8 cellular contexts compared by ENCODE assay signal in the genomic region with DNA sequence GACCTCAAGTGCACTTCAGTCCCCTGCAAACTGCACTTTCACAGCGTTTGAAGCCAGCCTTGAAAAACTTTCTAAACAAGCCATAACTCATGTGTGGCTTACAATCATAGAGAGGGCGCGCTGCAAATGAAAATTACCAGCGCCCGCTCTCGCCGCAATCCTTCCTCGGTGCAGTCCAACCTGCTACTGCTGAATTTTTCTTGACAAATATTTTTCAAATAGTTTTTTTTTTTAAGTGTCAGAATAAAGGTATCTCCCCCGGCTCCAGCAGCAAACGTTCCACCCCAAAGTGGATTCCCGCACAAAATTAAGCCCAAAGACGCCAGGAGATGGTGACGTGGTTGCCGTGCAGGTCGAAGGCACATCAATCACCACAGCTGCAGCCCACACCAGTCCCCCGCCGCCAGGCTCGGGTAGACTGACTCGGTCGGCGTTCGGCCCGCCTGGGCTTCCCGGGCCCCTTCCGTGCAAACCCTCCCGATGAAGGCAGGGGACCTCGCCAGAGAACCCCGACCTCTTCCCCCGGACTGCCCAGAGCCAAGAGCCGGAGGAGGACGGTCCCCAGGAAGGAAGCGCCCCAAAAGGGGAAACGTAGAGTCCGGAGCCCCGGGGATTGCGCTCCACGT. TPM values are rescaled to one million over a fixed set of nuclear protein-coding genes. Genes with fewer than 3 reads are reported as not detected.
DNase-seq lines count a peak whose midpoint lies in the region; ATAC-seq and TF ChIP-seq lines count a peak whose summit lies in the region.

No MANE protein-coding gene starts in this region.

- no peak for TF ChIP-seq POLR2A in heart left ventricle (IDR thresholded peaks at IDR 0.05)

- POLR2A ChIA-PET in AG04449 (lab: Yijun Ruan, JAX) = interaction anchor here (1.0 to 2.3 kb wide), 3 partner anchors 10 to 135 kb away, joined by 12 to 13 read pairs (median 12); partner anchors contain the start of genes MIF4GD and SLC25A19

- H3K27ac ChIP-seq in SJCRH30 (peak overlapping the region; percentile 56), heart left ventricle (peak overlapping the region; percentile 70 to 99 (median 93)), parathyroid adenoma (peak overlapping the region; percentile 68)

- peak; percentile 18 for ATAC-seq in GM19328 (IDR thresholded peaks at IDR 0.05; ENCODE audit: unreplicated experiment)
- peak; percentile 9 for ATAC-seq in HG03442 (IDR thresholded peaks at IDR 0.05; ENCODE audit: unreplicated experiment)
- peak; percentile 10 to 45 (median 34) for ATAC-seq in heart left ventricle

- TF ChIP-seq CTCF in AG04449 (IDR thresholded peaks at IDR 0.05; ENCODE audit: insufficient read depth, low read length, missing control alignments) (no peak), heart left ventricle (IDR thresholded peaks at IDR 0.05) (no peak), parathyroid adenoma (IDR thresholded peaks at IDR 0.05) (no peak)

- peaks cover 36% of the 10 kb centered on the region for H3K79me2 ChIP-seq in parathyroid adenoma

- H3K4me1 ChIP-seq in SJCRH30 (peaks cover 10% of the 10 kb centered on the region; the same call in 1 of the 2 replicates), heart left ventricle (peaks cover 2 to 53% (median 27%) of the 10 kb centered on the region in 12 donors), parathyroid adenoma (no peaks in the 10 kb centered on the region)

- H3K4me2 ChIP-seq in parathyroid adenoma (ENCODE audit: low read length) = peak overlapping the region; percentile 96

- H2AFZ ChIP-seq in parathyroid adenoma = peak overlapping the region; percentile 83

- H3K9ac ChIP-seq in parathyroid adenoma = peak overlapping the region; percentile 21

- intact Hi-C loops in heart left ventricle (cut with DNase I) = loop anchor here in 9 of 10 donors (1.0 to 10.0 kb wide), 5 partner anchors 82 to 293 kb away; partner anchors contain the start of gene SLC25A19 (in 2 of the 9)

- H3K4me3 ChIP-seq in AG04449 (ENCODE audit: low read depth, low read length) (peak overlapping the region; percentile 93), SJCRH30 (peak overlapping the region; percentile 97), heart left ventricle (peak overlapping the region; percentile 67 to 100 (median 96)), parathyroid adenoma (ENCODE audit: low read depth, low read length) (peak overlapping the region; percentile 89)

- H3K36me3 ChIP-seq in SJCRH30 (peaks cover 4% of the 10 kb centered on the region; the same call in 1 of the 2 replicates), heart left ventricle (peaks cover 0 to 8% (median 0%) of the 10 kb centered on the region in 9 donors), parathyroid adenoma (ENCODE audit: control insufficient read depth, insufficient read depth, low read length) (no peaks in the 10 kb centered on the region)

- H3K27me3 ChIP-seq in SJCRH30 (no peaks in the 10 kb centered on the region), heart left ventricle (no peaks in the 10 kb centered on the region), parathyroid adenoma (ENCODE audit: control insufficient read depth, insufficient read depth, low read length) (no peaks in the 10 kb centered on the region)

- CTCF ChIA-PET in AG04449 (lab: Yijun Ruan, JAX) = interaction anchor here (1.0 to 5.3 kb wide), 6 partner anchors 8 to 134 kb away, joined by 3 to 49 read pairs (median 6); partner anchors contain the start of gene MIF4GD

- DNase-seq in AG04449 (ENCODE audit: low read depth, low spot score) (no peak), SJCRH30 (peak; percentile 47 to 60), heart left ventricle (peak in 4 of 5 donors; percentile 34 to 68 (median 36)), HuH-7 (ENCODE audit: low spot score) (no peak)
- DNase-seq in activated naive CD4-positive, alpha-beta T cell treated with anti-CD3 and anti-CD28 coated beads, Interleukin-2, amount 50 U/mL, for 16 hours = peak; percentile 60

- 0 to 1% (median 0%) methylated on average over 22 to 37 of the region's 37 CpGs for WGBS in heart left ventricle, 4 donors

- H3K9me3 ChIP-seq in SJCRH30 (replicated peaks) (no peaks in the 10 kb centered on the region), heart left ventricle (no peaks in the 10 kb centered on the region), parathyroid adenoma (ENCODE audit: control insufficient read depth, low read length) (no peaks in the 10 kb centered on the region)

RNA-seq across cellular contexts. Expression of gene GRB2, which starts 0.6 kb away (rescaled TPM):
- 91.8 and 92.9 TPM in 2 replicates for total RNA-seq in SJCRH30 (2014; rRNA removed; shearing (Covaris generic))
- 100 to 1,000 TPM in 2 of 9 donors, 10 to 100 TPM in 7; 37.2 to 145 (median 67.7) TPM for total RNA-seq in heart left ventricle
- polyA plus RNA-seq in heart left ventricle = 10 to 100 TPM; 24.5 to 68.2 TPM

RNA-seq across cellular contexts. Expression of gene TMEM94, which starts 51.6 kb away (rescaled TPM):
- 43.5 and 55.6 TPM in 2 replicates for total RNA-seq in SJCRH30 (2014; rRNA removed; shearing (Covaris generic))
- 100 to 1,000 TPM in 1 of 9 donors, 10 to 100 TPM in 8; 35.7 to 130 (median 52.7) TPM for total RNA-seq in heart left ventricle
- polyA plus RNA-seq in heart left ventricle = 10 to 100 TPM; 34.1 to 35.0 TPM

Comparison
In these comparisons a context has a peak if more than half of its experiments do, and no peak if none do; other contexts are left out.
1. DNase-seq: peak in SJCRH30 (2 of 2), activated naive CD4-positive, alpha-beta T cell treated with anti-CD3 and anti-CD28 coated beads, Interleukin-2, amount 50 U/mL, for 16 hours (single experiment) and heart left ventricle (4 of 5); none in AG04449 (single experiment) and HuH-7 (single experiment).
2. Peak in every context shown above with its lines, with median percentiles within 50 percentile points of each other: H3K4me3 ChIP-seq, ATAC-seq and H3K27ac ChIP-seq.